14 cellular contexts compared by ENCODE assay signal in genomic region chr20:17543531-17543961, GRCh38. TPM values are rescaled to one million over a fixed set of nuclear protein-coding genes. Genes with fewer than 3 reads are reported as not detected.
DNase-seq lines count a peak whose midpoint lies in the region; ATAC-seq and TF ChIP-seq lines count a peak whose summit lies in the region.
"Had no signal": no experiment of that assay in that cellular context is flagged by ENCODE, and none has a peak within 500 bp of the region (broad histone marks: within the 10 kb centered on the region; RNA-seq: fewer than 3 reads in every experiment).

No MANE protein-coding gene starts in this region.

- CTCF ChIA-PET in activated naive CD4-positive, alpha-beta T cell treated with anti-CD3 and anti-CD28 coated beads, Interleukin-2, amount 10 ng/mL, durations not matched to agents 7 days and 5 days (lab: Charles Lee) = interaction anchor here (0.6 kb wide), 1 partner anchor 357 kb away, joined by 3 read pairs; no protein-coding TSS in a partner anchor

- peak overlapping the region; percentile 93 for H3K27ac Mint-ChIP-seq in chondrocyte (ENCODE audit: unreplicated experiment)
- H3K27ac Mint-ChIP-seq in activated naive CD4-positive, alpha-beta T cell treated with anti-CD3 and anti-CD28 coated beads, Interleukin-2, amount 10 ng/mL, durations not matched to agents 7 days and 5 days = no peak overlapping the region
- H3K27ac Mint-ChIP-seq: effector memory CD8-positive, alpha-beta T cell had no signal

- H3K4me2 ChIP-seq in GM23248 (ENCODE audit: unreplicated experiment) (peak overlapping the region; percentile 75), smooth muscle cell (peak overlapping the region; percentile 67)

- H3K9me3 Mint-ChIP-seq in chondrocyte (ENCODE audit: low read depth) = no peaks in the 10 kb centered on the region
- H3K9me3 Mint-ChIP-seq in activated naive CD4-positive, alpha-beta T cell treated with anti-CD3 and anti-CD28 coated beads, Interleukin-2, amount 10 ng/mL, durations not matched to agents 7 days and 5 days = no peaks in the 10 kb centered on the region
- H3K9me3 Mint-ChIP-seq: effector memory CD8-positive, alpha-beta T cell had no signal

- H4K20me1 ChIP-seq in GM23248 (ENCODE audit: insufficient read depth) (no peaks in the 10 kb centered on the region), smooth muscle cell (ENCODE audit: low read depth) (no peaks in the 10 kb centered on the region)

- H3K36me3 ChIP-seq in GM23248 (ENCODE audit: low read depth) (no peaks in the 10 kb centered on the region), smooth muscle cell (ENCODE audit: low read depth) (no peaks in the 10 kb centered on the region)

- H2AFZ ChIP-seq in GM23248 = peak overlapping the region; percentile 9; the same call in 1 of the 2 replicates
- peak overlapping the region; percentile 16 for H2AFZ ChIP-seq in smooth muscle cell (ENCODE audit: low read depth)

- no peaks in the 10 kb centered on the region for H3K36me3 Mint-ChIP-seq in chondrocyte (ENCODE audit: low read depth)
- no peaks in the 10 kb centered on the region for H3K36me3 Mint-ChIP-seq in activated naive CD4-positive, alpha-beta T cell treated with anti-CD3 and anti-CD28 coated beads, Interleukin-2, amount 10 ng/mL, durations not matched to agents 7 days and 5 days

- H3K27ac ChIP-seq in GM23248 (peak overlapping the region; percentile 97), smooth muscle cell (ENCODE audit: low read depth) (peak overlapping the region; percentile 84)
- H3K27ac ChIP-seq: C4-2B had no signal

- H3K27me3 ChIP-seq in GM23248 (replicated peaks; ENCODE audit: insufficient read depth) = no peaks in the 10 kb centered on the region
- no peaks in the 10 kb centered on the region for H3K27me3 ChIP-seq in smooth muscle cell (ENCODE audit: low read depth)

- H3K4me1 ChIP-seq in GM23248 (ENCODE audit: insufficient read depth) = peaks cover 22% of the 10 kb centered on the region
- H3K4me1 ChIP-seq in smooth muscle cell (ENCODE audit: low read depth) = no peaks in the 10 kb centered on the region

- no peaks in the 10 kb centered on the region for H3K9me3 ChIP-seq in GM23248 (ENCODE audit: low read depth)
- no peaks in the 10 kb centered on the region for H3K9me3 ChIP-seq in smooth muscle cell (replicated peaks; ENCODE audit: low read depth)

- DNase-seq in GM23248 = peak; percentile 81
- no peak for DNase-seq in chondrocyte (ENCODE audit: low spot score)
- DNase-seq in left lobe of liver (ENCODE audit: low spot score) = no peak
- no peak for DNase-seq in smooth muscle cell (lab: John Stamatoyannopoulos, UW; ENCODE audit: unreplicated experiment)
- no peak for DNase-seq in activated T-cell treated with anti-CD3 and anti-CD28 coated beads, Interleukin-2, amount 50 U/mL, for 1 hour
- DNase-seq in Kasumi-1 (lab: John Stamatoyannopoulos, UW) = no peak
- no peak for DNase-seq in activated naive CD4-positive, alpha-beta T cell treated with anti-CD3 and anti-CD28 coated beads, Interleukin-2, amount 10 ng/mL, durations not matched to agents 7 days and 5 days
- DNase-seq: activated CD4-positive, alpha-beta T cell treated with anti-CD3 and anti-CD28 coated beads for 4 hours; activated naive CD4-positive, alpha-beta T cell; effector memory CD8-positive, alpha-beta T cell; NCI-H1105 treated with DMSO at 0.1 percent for 48 hours; stimulated activated CD4-positive, alpha-beta T cell treated with anti-CD3 and anti-CD28 coated beads, Interleukin-4, amount 100 ng/mL, for 24 hours had no signal

- no peaks in the 10 kb centered on the region for H3K9me2 ChIP-seq in GM23248 (ENCODE audit: insufficient read depth)

- 4 to 5% methylated on average over 3 of the region's 3 CpGs for WGBS in GM23248 (ENCODE audit: low coverage in 1 of 2, low lambda C conversion rate in 2 of 2, missing lambda C conversion rate in 2 of 2), 2 experiments
- WGBS in smooth muscle cell (ENCODE audit: low lambda C conversion rate) = 53% methylated on average over 3 of the region's 3 CpGs

- H3K9ac ChIP-seq in GM23248 (peak overlapping the region; percentile 73), smooth muscle cell (ENCODE audit: low read depth) (no peak overlapping the region)

- peaks cover 72% of the 10 kb centered on the region for H3K4me1 Mint-ChIP-seq in chondrocyte (ENCODE audit: low read depth)
- H3K4me1 Mint-ChIP-seq in activated naive CD4-positive, alpha-beta T cell treated with anti-CD3 and anti-CD28 coated beads, Interleukin-2, amount 10 ng/mL, durations not matched to agents 7 days and 5 days = no peaks in the 10 kb centered on the region

- TF ChIP-seq CTCF in chondrocyte (IDR thresholded peaks at IDR 0.05) (no peak), smooth muscle cell (IDR thresholded peaks at IDR 0.05; ENCODE audit: borderline replicate concordance, insufficient read depth, poor library complexity, severe bottlenecking) (no peak)

- in situ Hi-C loops in GM23248 (cut with MboI) = no loop called here

- H3K27me3 Mint-ChIP-seq in chondrocyte (ENCODE audit: low read depth) = no peaks in the 10 kb centered on the region
- H3K27me3 Mint-ChIP-seq in activated naive CD4-positive, alpha-beta T cell treated with anti-CD3 and anti-CD28 coated beads, Interleukin-2, amount 10 ng/mL, durations not matched to agents 7 days and 5 days = peaks cover 53% of the 10 kb centered on the region

- H3K4me3 ChIP-seq in GM23248 (peak overlapping the region; percentile 49), smooth muscle cell (peak overlapping the region; percentile 1)

- H3K4me3 Mint-ChIP-seq in chondrocyte (ENCODE audit: unreplicated experiment) = peak overlapping the region; percentile 31
- H3K4me3 Mint-ChIP-seq in activated naive CD4-positive, alpha-beta T cell treated with anti-CD3 and anti-CD28 coated beads, Interleukin-2, amount 10 ng/mL, durations not matched to agents 7 days and 5 days = no peak overlapping the region
- H3K4me3 Mint-ChIP-seq: effector memory CD8-positive, alpha-beta T cell had no signal

- peaks cover 32% of the 10 kb centered on the region for H3F3A ChIP-seq in GM23248 (ENCODE audit: insufficient read depth)
- H3F3A ChIP-seq in smooth muscle cell (ENCODE audit: low read depth) = peaks cover 12% of the 10 kb centered on the region

- ATAC-seq in left lobe of liver (peak; percentile 25), HG03039 (IDR thresholded peaks at IDR 0.05; ENCODE audit: unreplicated experiment) (no peak)
- ATAC-seq: effector memory CD8-positive, alpha-beta T cell had no signal

- H3K79me2 ChIP-seq in GM23248 (ENCODE audit: insufficient read depth) = no peaks in the 10 kb centered on the region
- H3K79me2 ChIP-seq in smooth muscle cell (ENCODE audit: low read depth) = no peaks in the 10 kb centered on the region

RNA-seq across cellular contexts. Expression of gene BFSP1, which starts 12.4 kb away (rescaled TPM):
- total RNA-seq in GM23248 (2014; rRNA removed; shearing (Covaris generic)) = 0.25 and 0.32 TPM in 2 replicates
- polyA plus RNA-seq in GM23248 (2016; fragmentation: Nextera tagmentation; extraction: Ambion mirVana) = 0.25 and 0.28 TPM in 2 replicates
- 9.6 to 14.4 TPM (median 11.7 TPM) in 3 replicates for total RNA-seq in chondrocyte
- total RNA-seq in left lobe of liver = 0.10 TPM
- total RNA-seq in smooth muscle cell = 0.76 and 1.0 TPM in 2 replicates
- 1.3 and 1.6 TPM in 2 replicates for polyA plus RNA-seq in smooth muscle cell

RNA-seq across cellular contexts. Expression of gene DSTN, which starts 26.3 kb away (rescaled TPM):
- total RNA-seq in GM23248 (2014; rRNA removed; shearing (Covaris generic)) = 338 and 360 TPM in 2 replicates
- polyA plus RNA-seq in GM23248 (2016; fragmentation: Nextera tagmentation; extraction: Ambion mirVana) (610 and 613 TPM in 2 replicates), smooth muscle cell (534 and 559 TPM in 2 replicates)
- total RNA-seq in chondrocyte (878 to 1,290 TPM (median 1,265 TPM) in 3 replicates), left lobe of liver (96.2 TPM), smooth muscle cell (486 and 582 TPM in 2 replicates)
